Comparison of ENCODE assay signal across 35 cellular contexts in the genomic region with DNA sequence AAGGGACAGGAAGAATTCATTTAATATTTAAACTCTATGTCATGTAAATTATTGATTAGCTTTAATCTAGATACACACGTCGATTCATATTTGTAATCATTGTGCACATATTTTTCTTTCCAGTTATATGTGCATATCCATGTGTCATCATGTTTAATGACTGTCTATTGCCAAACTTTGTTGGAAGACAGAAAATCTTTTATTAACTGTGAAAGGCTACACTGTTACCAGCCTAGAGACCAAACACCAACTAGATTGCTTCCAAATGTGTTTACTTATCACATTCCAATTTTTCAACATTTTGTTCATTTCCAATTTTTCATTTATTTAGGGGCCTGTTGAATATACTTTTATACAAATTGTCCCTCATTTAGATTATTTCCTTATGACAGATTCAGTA.
"Had no signal": no experiment of that assay in that cellular context is flagged by ENCODE, and none has a peak within 500 bp of the region (broad histone marks: within the 10 kb centered on the region; RNA-seq: fewer than 3 reads in every experiment).

No MANE protein-coding gene starts in this region.

- H3K36me3 ChIP-seq: MG63 had no signal

- H3K4me2 ChIP-seq: KMS-11 had no signal

- DNase-seq: Karpas-422, Kasumi-1, KG1, MG63, MM.1S, MV-4-11, NCI-H1048, NCI-H1092, NCI-H1092 treated with DMSO at 0.1 percent for 48 hours, NCI-H1105, NCI-H1105 treated with DMSO at 0.1 percent for 48 hours, NCI-H1417, NCI-H1417 treated with DMSO at 0.1 percent for 48 hours, NCI-H1436, NCI-H1436 treated with DMSO at 0.1 percent for 48 hours, NCI-H146, NCI-H1694, NCI-H1694 treated with DMSO at 0.1 percent for 48 hours, NCI-H187, NCI-H187 treated with DMSO at 0.1 percent for 48 hours, NCI-H1930, NCI-H2029, NCI-H2029 treated with DMSO at 0.1 percent for 48 hours, NCI-H2081, NCI-H2081 treated with DMSO at 0.1 percent for 48 hours, NCI-H2107, NCI-H2171, NCI-H2171 treated with DMSO at 0.1 percent for 48 hours, NCI-H2227 treated with DMSO at 0.1 percent for 48 hours, NCI-H226, NCI-H345, NCI-H446, NCI-H446 treated with DMSO at 0.1 percent for 48 hours, NCI-H510A had no signal

- H3K27me3 ChIP-seq: MG63 had no signal

- H3K27ac ChIP-seq: KMS-11 had no signal

- H3K9me3 ChIP-seq: MG63 had no signal

- H3K4me3 ChIP-seq: MG63 had no signal

- H3K9ac ChIP-seq: KMS-11 had no signal
